Comparison of ENCODE assay signal across 10 cellular contexts in genomic region chr5:80198399-80198798, GRCh38. TPM values are rescaled to one million over a fixed set of nuclear protein-coding genes. Genes with fewer than 3 reads are reported as not detected.
DNase-seq lines count a peak whose midpoint lies in the region; ATAC-seq, FAIRE-seq and TF ChIP-seq lines count a peak whose summit lies in the region.
"Had no signal": no experiment of that assay in that cellular context is flagged by ENCODE, and none has a peak within 500 bp of the region (broad histone marks: within the 10 kb centered on the region; RNA-seq: fewer than 3 reads in every experiment).

No MANE protein-coding gene starts in this region.

- H3K4me2 ChIP-seq in OCI-LY1 (ENCODE audit: low read length) (no peak overlapping the region), astrocyte (ENCODE audit: low read length) (no peak overlapping the region)

- peaks cover 69% of the 10 kb centered on the region for H3K36me3 ChIP-seq in OCI-LY1 (ENCODE audit: insufficient read depth, low read length)
- H3K36me3 ChIP-seq in astrocyte (ENCODE audit: insufficient read depth, low read length), result no peaks in the 10 kb centered on the region
- H3K36me3 ChIP-seq in left lung, result peaks cover 0 to 19% of the 10 kb centered on the region in 2 donors
- no peaks in the 10 kb centered on the region for H3K36me3 ChIP-seq in MG63

- H3F3A ChIP-seq in OCI-LY1 (ENCODE audit: insufficient read depth, low read length), result 0 out of 2 replicates have a peak, but pooled peaks cover 5% of the 10 kb centered on the region

- H3K27me3 Mint-ChIP-seq in astrocyte (ENCODE audit: low read depth, unreplicated experiment) (no peaks in the 10 kb centered on the region), immature natural killer cell (ENCODE audit: low read depth in 3 of 3) (no peaks in the 10 kb centered on the region)
- H3K27me3 Mint-ChIP-seq in stimulated activated naive CD8-positive, alpha-beta T cell treated with anti-CD3 and anti-CD28 coated beads, Interleukin-15, amount 100 ng/mL, for 72 hours, result no peaks in the 10 kb centered on the region

- H3K4me3 Mint-ChIP-seq in astrocyte (ENCODE audit: unreplicated experiment), result peak overlapping the region; percentile 63
- H3K4me3 Mint-ChIP-seq in stimulated activated naive CD8-positive, alpha-beta T cell treated with anti-CD3 and anti-CD28 coated beads, Interleukin-15, amount 100 ng/mL, for 72 hours, result peak overlapping the region; percentile 1 to 17
- no peak overlapping the region for H3K4me3 Mint-ChIP-seq in immature natural killer cell

- POLR2A ChIA-PET in GM10248 (lab: Yijun Ruan, JAX), result no interaction called here

- H3K27ac Mint-ChIP-seq in astrocyte (ENCODE audit: unreplicated experiment), result peak overlapping the region; percentile 93
- H3K27ac Mint-ChIP-seq in stimulated activated naive CD8-positive, alpha-beta T cell treated with anti-CD3 and anti-CD28 coated beads, Interleukin-15, amount 100 ng/mL, for 72 hours, result peak overlapping the region in 1 of 2 donors; percentile 88
- H3K27ac Mint-ChIP-seq in immature natural killer cell, result no peak overlapping the region

- no peaks in the 10 kb centered on the region for H3K9me3 Mint-ChIP-seq in astrocyte (ENCODE audit: unreplicated experiment)
- H3K9me3 Mint-ChIP-seq in stimulated activated naive CD8-positive, alpha-beta T cell treated with anti-CD3 and anti-CD28 coated beads, Interleukin-15, amount 100 ng/mL, for 72 hours, result no peaks in the 10 kb centered on the region
- no peaks in the 10 kb centered on the region for H3K9me3 Mint-ChIP-seq in immature natural killer cell

- peak overlapping the region; percentile 22 for H3K27ac ChIP-seq in OCI-LY1 (ENCODE audit: low read depth, low read length, poor library complexity, severe bottlenecking)
- no peak overlapping the region for H3K27ac ChIP-seq in astrocyte (ENCODE audit: low read depth, low read length)
- H3K27ac ChIP-seq in left lung, result peak overlapping the region; percentile 46 to 54

- H2AFZ ChIP-seq in OCI-LY1 (ENCODE audit: low read length), result no peak overlapping the region
- H2AFZ ChIP-seq in astrocyte (ENCODE audit: low read depth, low read length), result no peak overlapping the region

- H3K9ac ChIP-seq in OCI-LY1 (ENCODE audit: low read length) (no peak overlapping the region), astrocyte (ENCODE audit: low read length) (no peak overlapping the region)

- no peak for FAIRE-seq in astrocyte (lab: Jason Lieb, UNC)

- H3K9me2 ChIP-seq in OCI-LY1 (ENCODE audit: low read depth, low read length), result no peaks in the 10 kb centered on the region

- no peak overlapping the region for H3K4me3 ChIP-seq in OCI-LY1 (ENCODE audit: low read depth, low read length, poor library complexity, severe bottlenecking)
- H3K4me3 ChIP-seq in astrocyte (ENCODE audit: insufficient read depth, low read depth, low read length), result no peak overlapping the region
- no peak overlapping the region for H3K4me3 ChIP-seq in left lung
- H3K4me3 ChIP-seq in MG63, result no peak overlapping the region

- peaks cover 14% of the 10 kb centered on the region for H3K36me3 Mint-ChIP-seq in astrocyte (ENCODE audit: low read depth, unreplicated experiment)
- H3K36me3 Mint-ChIP-seq in immature natural killer cell, result peaks cover 8 to 24% (median 15%) of the 10 kb centered on the region in 3 donors

- peak; percentile 69 for ATAC-seq in left lung
- ATAC-seq in stimulated activated naive CD8-positive, alpha-beta T cell treated with anti-CD3 and anti-CD28 coated beads, Interleukin-15, amount 100 ng/mL, for 72 hours, result peak; percentile 44
- no peak for ATAC-seq in HG02870 (IDR thresholded peaks at IDR 0.05; ENCODE audit: unreplicated experiment)
- ATAC-seq: PC-3 had no signal

- H3K27me3 ChIP-seq in OCI-LY1 (ENCODE audit: insufficient read depth, low read length) (no peaks in the 10 kb centered on the region), astrocyte (ENCODE audit: insufficient read depth, low read length) (no peaks in the 10 kb centered on the region), left lung (no peaks in the 10 kb centered on the region), MG63 (no peaks in the 10 kb centered on the region)

- DNase-seq in astrocyte (ENCODE audit: low read depth), result no peak
- DNase-seq in left lung, result no peak
- DNase-seq in stimulated activated naive CD8-positive, alpha-beta T cell treated with anti-CD3 and anti-CD28 coated beads, Interleukin-15, amount 100 ng/mL, for 72 hours, result no peak
- DNase-seq in GM10248 (ENCODE audit: extremely low spot score), result no peak
- no peak for DNase-seq in MG63
- DNase-seq in immature natural killer cell, result no peak
- DNase-seq: DMS53, PC-3 had no signal

- intact Hi-C loops in left lung (cut with DNase I), result no loop called here

- H3K9me3 ChIP-seq in OCI-LY1 (ENCODE audit: low read length), result no peaks in the 10 kb centered on the region
- H3K9me3 ChIP-seq in astrocyte (ENCODE audit: insufficient read depth, low read depth, low read length), result no peaks in the 10 kb centered on the region
- no peaks in the 10 kb centered on the region for H3K9me3 ChIP-seq in left lung
- H3K9me3 ChIP-seq in MG63, result no peaks in the 10 kb centered on the region

- H3K79me2 ChIP-seq in OCI-LY1 (ENCODE audit: insufficient read depth, low read length), result peaks cover 36% of the 10 kb centered on the region
- peaks cover 38% of the 10 kb centered on the region for H3K79me2 ChIP-seq in astrocyte (ENCODE audit: insufficient read depth, low read length)

- H3K4me1 ChIP-seq in OCI-LY1 (ENCODE audit: insufficient read depth, low read length, severe bottlenecking) (peaks cover 30% of the 10 kb centered on the region), astrocyte (ENCODE audit: insufficient read depth, low read length) (peaks cover 4% of the 10 kb centered on the region), left lung (peaks cover 17 to 20% of the 10 kb centered on the region in 2 donors)

- CTCF ChIA-PET in GM10248 (lab: Yijun Ruan, JAX), result no interaction called here

- TF ChIP-seq CTCF in OCI-LY1 (IDR thresholded peaks at IDR 0.05; ENCODE audit: low read length), result no peak
- TF ChIP-seq CTCF in astrocyte (IDR thresholded peaks at IDR 0.05; ENCODE audit: insufficient read depth, low read depth, low read length), result no peak
- no peak for TF ChIP-seq CTCF in left lung (IDR thresholded peaks at IDR 0.05)
- no peak for TF ChIP-seq CTCF in GM10248 (IDR thresholded peaks at IDR 0.05; ENCODE audit: control extremely low read depth, extremely low read depth, low read depth, missing control alignments)

- H4K20me1 ChIP-seq in OCI-LY1 (ENCODE audit: insufficient read depth, low read length) (no peaks in the 10 kb centered on the region), astrocyte (ENCODE audit: insufficient read depth, low read length) (peaks cover 4% of the 10 kb centered on the region)

- H3K4me1 Mint-ChIP-seq in astrocyte (ENCODE audit: low read depth, unreplicated experiment), result peaks cover 38% of the 10 kb centered on the region
- H3K4me1 Mint-ChIP-seq in stimulated activated naive CD8-positive, alpha-beta T cell treated with anti-CD3 and anti-CD28 coated beads, Interleukin-15, amount 100 ng/mL, for 72 hours, result peaks cover 89% of the 10 kb centered on the region
- H3K4me1 Mint-ChIP-seq in immature natural killer cell, result peaks cover 1 to 2% of the 10 kb centered on the region in 2 donors

RNA-seq across cellular contexts. Expression of gene SERINC5, which starts 57.4 kb away (rescaled TPM):
- total RNA-seq in astrocyte (57.3 and 60.3 TPM in 2 replicates), left lung (10 to 100 TPM; 57.0 to 80.7 TPM)
- total RNA-seq in MG63 (2014; rRNA removed; shearing (Covaris generic); ENCODE audit: low replicate concordance), result 4.8 and 5.5 TPM in 2 replicates
- 1 to 10 TPM in 2 of 3 donors, under 1 TPM in 1; 0.69 to 2.3 (median 1.1) TPM for polyA plus RNA-seq in immature natural killer cell

Comparison
In these comparisons a context has a peak if more than half of its experiments do, and no peak if none do; other contexts are left out.
1. H3K4me3 Mint-ChIP-seq: peak in astrocyte (single experiment) and stimulated activated naive CD8-positive, alpha-beta T cell treated with anti-CD3 and anti-CD28 coated beads, Interleukin-15, amount 100 ng/mL, for 72 hours (2 of 2); none in immature natural killer cell (0 of 5).